ENCODE assay signal across 1 cellular context in the genomic region with DNA sequence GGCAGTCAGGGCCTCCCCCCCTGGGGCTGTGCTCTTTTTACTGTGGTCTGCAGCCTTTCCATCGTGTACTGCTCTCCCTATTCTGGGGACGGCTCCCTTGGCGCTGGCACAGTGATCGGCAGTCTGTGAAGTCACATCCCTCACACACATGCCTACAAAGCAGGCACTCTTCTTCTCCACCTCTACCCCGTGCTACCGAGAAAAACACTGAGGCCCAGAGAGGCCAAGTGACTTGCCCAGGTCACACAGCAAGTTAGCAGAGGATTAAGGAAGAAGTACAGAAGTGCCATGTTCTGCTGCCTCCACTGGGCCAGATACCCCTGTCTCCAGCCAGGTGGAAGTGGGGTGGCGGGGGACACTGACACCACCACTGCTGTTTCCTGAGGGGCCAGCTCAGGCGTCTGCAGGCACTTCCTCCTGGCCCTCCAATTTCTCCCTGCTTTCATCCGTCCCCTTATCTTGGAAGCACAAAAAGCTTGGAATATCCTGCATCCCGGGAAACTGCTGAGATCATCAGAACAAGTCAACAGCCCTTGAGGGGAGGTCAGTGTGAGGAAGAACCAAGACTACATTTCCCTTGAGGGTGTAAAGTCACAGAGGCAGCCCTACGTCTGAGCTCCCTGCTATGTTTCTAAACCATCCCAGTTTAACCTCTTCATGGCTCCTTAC.
TF ChIP-seq lines count a peak whose summit lies in the region.

No MANE protein-coding gene starts in this region.

TF ChIP-seq in IMR-90, 13 proteins besides CTCF, POLR2A, EP300 and RAD21:
- TF ChIP-seq, protein P1, sequence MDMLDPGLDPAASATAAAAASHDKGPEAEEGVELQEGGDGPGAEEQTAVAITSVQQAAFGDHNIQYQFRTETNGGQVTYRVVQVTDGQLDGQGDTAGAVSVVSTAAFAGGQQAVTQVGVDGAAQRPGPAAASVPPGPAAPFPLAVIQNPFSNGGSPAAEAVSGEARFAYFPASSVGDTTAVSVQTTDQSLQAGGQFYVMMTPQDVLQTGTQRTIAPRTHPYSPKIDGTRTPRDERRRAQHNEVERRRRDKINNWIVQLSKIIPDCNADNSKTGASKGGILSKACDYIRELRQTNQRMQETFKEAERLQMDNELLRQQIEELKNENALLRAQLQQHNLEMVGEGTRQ (IDR thresholded peaks at IDR 0.05; ENCODE audit: low read depth, low read length), result no peak
- TF ChIP-seq MAFK (IDR thresholded peaks at IDR 0.05; ENCODE audit: low read depth, low read length), result peak; percentile 79
